ENCODE assay signal across 19 cellular contexts in the genomic region with DNA sequence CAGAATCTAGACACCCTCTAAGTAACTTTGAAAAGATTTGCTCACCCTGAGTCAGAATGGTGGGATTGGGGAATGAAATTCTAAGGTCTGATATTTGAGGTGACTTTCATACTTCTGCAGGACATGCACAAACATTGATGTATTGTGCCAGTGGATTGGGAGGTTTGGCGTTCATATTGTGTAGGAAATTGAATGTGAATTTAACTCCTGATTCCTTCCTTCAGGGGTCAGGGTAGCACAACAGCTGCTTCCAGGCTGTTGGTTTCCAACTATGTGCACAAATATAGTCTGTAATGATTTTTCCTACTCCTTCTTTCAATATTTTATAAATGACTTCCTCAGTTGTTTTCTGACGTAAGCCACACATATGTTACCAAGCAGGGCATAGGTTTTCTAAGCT. TPM values are rescaled to one million over a fixed set of nuclear protein-coding genes. Genes with fewer than 3 reads are reported as not detected.
A peak's percentile ranks its signal among the peaks of the same experiment; 100 is the strongest.
DNase-seq lines count a peak whose midpoint lies in the region; ATAC-seq and TF ChIP-seq lines count a peak whose summit lies in the region.
"Had no signal": no experiment of that assay in that cellular context is flagged by ENCODE, and none has a peak within 500 bp of the region (broad histone marks: within the 10 kb centered on the region; RNA-seq: fewer than 3 reads in every experiment).

No MANE protein-coding gene starts in this region.

- no peaks in the 10 kb centered on the region for H3K27me3 ChIP-seq in stomach smooth muscle (ENCODE audit: control insufficient read depth in 1 of 2, insufficient read depth in 2 of 2, low read length in 2 of 2)
- no peaks in the 10 kb centered on the region for H3K27me3 ChIP-seq in ascending aorta

- H3K9ac ChIP-seq in stomach smooth muscle (ENCODE audit: low read length in 2 of 2), result no peak overlapping the region

- H3K4me1 ChIP-seq in stomach smooth muscle (ENCODE audit: control insufficient read depth, insufficient read depth, low read length), result no peaks in the 10 kb centered on the region
- no peaks in the 10 kb centered on the region for H3K4me1 ChIP-seq in ascending aorta
- H3K4me1 ChIP-seq: right lobe of liver had no signal

- intact Hi-C loops in left ventricle myocardium superior (cut with micrococcal nuclease), result no loop called here
- intact Hi-C loops in ascending aorta (cut with DNase I), result no loop called here

- H3K9me3 ChIP-seq in stomach smooth muscle (ENCODE audit: control insufficient read depth in 2 of 2, low read length in 2 of 2) (no peaks in the 10 kb centered on the region), ascending aorta (no peaks in the 10 kb centered on the region)
- H3K9me3 ChIP-seq: right lobe of liver, thoracic aorta had no signal

- peak; percentile 68 for ATAC-seq in left ventricle myocardium superior
- ATAC-seq: right lobe of liver had no signal

- peak; percentile 48 for DNase-seq in choroid plexus epithelial cell (ENCODE audit: low read depth)
- no peak for DNase-seq in left ventricle myocardium superior
- DNase-seq in DMS79 treated with DMSO at 0.1 percent for 48 hours (lab: John Stamatoyannopoulos, UW), result no peak
- no peak for DNase-seq in COR-L47 (lab: John Stamatoyannopoulos, UW)
- DNase-seq in ascending aorta (ENCODE audit: low spot score in 2 of 2), result no peak
- no peak for DNase-seq in NCI-H146 (lab: John Stamatoyannopoulos, UW)
- DNase-seq: activated CD4-positive, alpha-beta T cell treated with anti-CD3 and anti-CD28 coated beads, Interleukin-2, amount 50 U/mL, for 1 hour; activated naive CD4-positive, alpha-beta T cell treated with anti-CD3 and anti-CD28 coated beads, Interleukin-2, amount 10 ng/mL, durations not matched to agents 7 days and 5 days; activated T-cell treated with anti-CD3 and anti-CD28 coated beads, Interleukin-2, amount 50 U/mL, for 1 hour; NCI-H187; OCI-M1; right lobe of liver; stimulated activated CD4-positive, alpha-beta T cell treated with anti-CD3 and anti-CD28 coated beads, Interleukin-2, amount 100 ng/mL, for 24 hours; T1000 had no signal

- H3K4me3 ChIP-seq in choroid plexus epithelial cell (ENCODE audit: low read depth, low read length), result no peak overlapping the region
- H3K4me3 ChIP-seq in stomach smooth muscle (ENCODE audit: low read length in 2 of 2), result peak overlapping the region; percentile 31 to 36
- H3K4me3 ChIP-seq in ascending aorta, result no peak overlapping the region
- H3K4me3 ChIP-seq: right lobe of liver, thoracic aorta had no signal

- TF ChIP-seq CTCF in LNCAP (IDR thresholded peaks at IDR 0.05) (peak; percentile 33), choroid plexus epithelial cell (conservative IDR thresholded peaks at IDR 0.05; ENCODE audit: low read depth, low read length) (peak; percentile 40), ascending aorta (IDR thresholded peaks at IDR 0.05) (no peak)

- H3K27ac ChIP-seq in stomach smooth muscle (ENCODE audit: low read length) (no peak overlapping the region), ascending aorta (no peak overlapping the region)
- H3K27ac ChIP-seq: right lobe of liver, thoracic aorta had no signal

- H3K36me3 ChIP-seq in stomach smooth muscle (ENCODE audit: control insufficient read depth in 2 of 2, insufficient read depth in 2 of 2, low read length in 2 of 2) (no peaks in the 10 kb centered on the region), ascending aorta (no peaks in the 10 kb centered on the region)
- H3K36me3 ChIP-seq: right lobe of liver, thoracic aorta had no signal

RNA-seq across cellular contexts. Expression of a gene that starts 3.1 kb away (rescaled TPM):
- total RNA-seq in left ventricle myocardium superior, result 4.7 TPM
- total RNA-seq in ascending aorta, result not detected
- total RNA-seq: B cell, mesenteric fat pad, right lobe of liver had no signal

Comparison
In these comparisons a context has a peak if more than half of its experiments do, and no peak if none do; other contexts are left out.
1. CTCF ChIP-seq: peak in LNCAP (single experiment) and choroid plexus epithelial cell (single experiment); none in ascending aorta (0 of 3).
2. H3K4me3 ChIP-seq: peak in stomach smooth muscle (2 of 2); none in choroid plexus epithelial cell (single experiment) and ascending aorta (0 of 2).